Comparison of ENCODE assay signal across 26 cellular contexts in genomic region chr12:71967176-71967575, GRCh38. TPM values are rescaled to one million over a fixed set of nuclear protein-coding genes. Genes with fewer than 3 reads are reported as not detected.
"Had no signal": no experiment of that assay in that cellular context is flagged by ENCODE, and none has a peak within 500 bp of the region (broad histone marks: within the 10 kb centered on the region; RNA-seq: fewer than 3 reads in every experiment).

No MANE protein-coding gene starts in this region.

- H3K4me1 Mint-ChIP-seq: activated CD4-positive, alpha-beta T cell treated with anti-CD3 and anti-CD28 coated beads, Interleukin-2, amount 10 ng/mL, durations not matched to agents 24 days and 14 days; activated naive CD8-positive, alpha-beta T cell treated with anti-CD3 and anti-CD28 coated beads, Interleukin-2, amount 10 ng/mL, durations not matched to agents 7 days and 5 days; activated T-helper 17 cell treated with anti-CD3 and anti-CD28 coated beads, Interleukin-2, amount 50 U/mL, for 72 hours; neural crest cell had no signal

- H3K4me1 ChIP-seq: left lung, prostate gland, suprapubic skin, vagina had no signal

- H3K4me3 ChIP-seq: dorsolateral prefrontal cortex, left lung, prostate gland, right lobe of liver, suprapubic skin, vagina had no signal

- H3K27me3 ChIP-seq: left lung, right lobe of liver, vagina had no signal

- H3K36me3 Mint-ChIP-seq: activated naive CD8-positive, alpha-beta T cell treated with anti-CD3 and anti-CD28 coated beads, Interleukin-2, amount 10 ng/mL, durations not matched to agents 7 days and 5 days; brain had no signal

- H3K36me3 ChIP-seq: left lung, prostate gland, right lobe of liver, suprapubic skin, vagina had no signal

- H3K9me3 ChIP-seq: left lung, prostate gland, right lobe of liver, suprapubic skin, vagina had no signal

- H3K27ac ChIP-seq: dorsolateral prefrontal cortex, epithelial cell of prostate, left lung, prostate gland, right lobe of liver, suprapubic skin, vagina had no signal

- H3K27ac Mint-ChIP-seq: activated CD4-positive, alpha-beta T cell treated with anti-CD3 and anti-CD28 coated beads, Interleukin-2, amount 10 ng/mL, durations not matched to agents 24 days and 14 days; activated CD8-positive, alpha-beta T cell treated with anti-CD3 and anti-CD28 coated beads for 36 hours; activated naive CD8-positive, alpha-beta T cell treated with anti-CD3 and anti-CD28 coated beads, Interleukin-2, amount 10 ng/mL, durations not matched to agents 7 days and 5 days; activated T-helper 17 cell treated with anti-CD3 and anti-CD28 coated beads, Interleukin-2, amount 50 U/mL, for 72 hours; brain; stimulated activated naive CD8-positive, alpha-beta T cell treated with anti-CD3 and anti-CD28 coated beads, Interleukin-15, Interleukin-2, amounts not matched to agents 100 ng/mL and 50 ng/mL, for 24 hours had no signal

- H3K9me3 Mint-ChIP-seq: activated CD4-positive, alpha-beta T cell treated with anti-CD3 and anti-CD28 coated beads, Interleukin-2, amount 10 ng/mL, durations not matched to agents 24 days and 14 days; activated CD8-positive, alpha-beta T cell treated with anti-CD3 and anti-CD28 coated beads for 36 hours; activated naive CD8-positive, alpha-beta T cell treated with anti-CD3 and anti-CD28 coated beads, Interleukin-2, amount 10 ng/mL, durations not matched to agents 7 days and 5 days; activated T-helper 17 cell treated with anti-CD3 and anti-CD28 coated beads, Interleukin-2, amount 50 U/mL, for 72 hours; brain; neural crest cell; stimulated activated naive CD8-positive, alpha-beta T cell treated with anti-CD3 and anti-CD28 coated beads, Interleukin-15, Interleukin-2, amounts not matched to agents 100 ng/mL and 50 ng/mL, for 24 hours had no signal

- H3K27me3 Mint-ChIP-seq: brain had no signal

- DNase-seq: activated CD4-positive, alpha-beta T cell treated with anti-CD3 and anti-CD28 coated beads, Interleukin-2, amount 10 ng/mL, durations not matched to agents 24 days and 14 days; activated CD8-positive, alpha-beta T cell treated with anti-CD3 and anti-CD28 coated beads for 36 hours; activated naive CD4-positive, alpha-beta T cell; activated naive CD8-positive, alpha-beta T cell treated with anti-CD3 and anti-CD28 coated beads, Interleukin-2, amount 10 ng/mL, durations not matched to agents 7 days and 5 days; activated T-cell treated with anti-CD3 and anti-CD28 coated beads, Interleukin-2, amount 50 U/mL, for 1 hour; amygdala; dorsolateral prefrontal cortex; kidney; left lung; mammary epithelial cell; right lobe of liver; small intestine; stimulated activated CD4-positive, alpha-beta T cell treated with anti-CD3 and anti-CD28 coated beads, Interleukin-15, amount 100 ng/mL, for 24 hours; stimulated activated CD4-positive, alpha-beta T cell treated with anti-CD3 and anti-CD28 coated beads, Interleukin-2, amount 100 ng/mL, for 48 hours; T1000; trophoblast cell had no signal

- ATAC-seq: activated CD8-positive, alpha-beta T cell treated with anti-CD3 and anti-CD28 coated beads for 36 hours; activated T-helper 17 cell treated with anti-CD3 and anti-CD28 coated beads, Interleukin-2, amount 50 U/mL, for 72 hours; left lung; right lobe of liver had no signal

- H3K4me3 Mint-ChIP-seq: activated CD4-positive, alpha-beta T cell treated with anti-CD3 and anti-CD28 coated beads, Interleukin-2, amount 10 ng/mL, durations not matched to agents 24 days and 14 days; activated CD8-positive, alpha-beta T cell treated with anti-CD3 and anti-CD28 coated beads for 36 hours; activated naive CD8-positive, alpha-beta T cell treated with anti-CD3 and anti-CD28 coated beads, Interleukin-2, amount 10 ng/mL, durations not matched to agents 7 days and 5 days; activated T-helper 17 cell treated with anti-CD3 and anti-CD28 coated beads, Interleukin-2, amount 50 U/mL, for 72 hours; brain; neural crest cell; stimulated activated naive CD8-positive, alpha-beta T cell treated with anti-CD3 and anti-CD28 coated beads, Interleukin-15, Interleukin-2, amounts not matched to agents 100 ng/mL and 50 ng/mL, for 24 hours had no signal

RNA-seq across cellular contexts. Expression of gene TPH2, which starts 28.5 kb away (rescaled TPM):
- total RNA-seq: activated CD4-positive, alpha-beta T cell treated with anti-CD3 and anti-CD28 coated beads, Interleukin-2, amount 10 ng/mL, durations not matched to agents 24 days and 14 days; activated CD8-positive, alpha-beta T cell treated with anti-CD3 and anti-CD28 coated beads for 36 hours; activated naive CD8-positive, alpha-beta T cell treated with anti-CD3 and anti-CD28 coated beads, Interleukin-2, amount 10 ng/mL, durations not matched to agents 7 days and 5 days; activated T-helper 17 cell treated with anti-CD3 and anti-CD28 coated beads, Interleukin-2, amount 50 U/mL, for 72 hours; fibroblast of lung; kidney; mammary epithelial cell; osteocyte; prostate gland; suprapubic skin; vagina had no signal
- polyA plus RNA-seq: mammary epithelial cell, small intestine had no signal
